In the genomic region with DNA sequence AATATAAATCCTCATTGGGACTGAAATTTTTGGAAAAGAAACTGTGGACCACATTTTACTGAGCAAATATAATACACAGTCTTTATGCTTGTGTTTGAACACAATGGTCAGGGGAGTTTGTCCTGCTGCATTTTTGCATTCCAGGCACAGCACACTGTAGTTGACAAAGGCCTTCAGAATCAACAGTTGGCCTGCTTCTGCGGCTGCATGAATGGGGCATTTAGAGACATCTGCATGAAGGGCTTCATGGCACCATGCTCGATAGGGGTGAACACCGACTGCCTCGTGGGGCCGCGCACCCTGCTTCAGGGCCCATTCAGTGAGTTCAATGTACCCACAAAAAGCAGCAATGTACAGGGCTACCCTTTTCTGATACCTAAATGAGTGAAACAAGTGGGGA, we compare ENCODE assay signal across 21 cellular contexts.
DNase-seq lines count a peak whose midpoint lies in the region; ATAC-seq lines count a peak whose summit lies in the region.
"Had no signal": no experiment of that assay in that cellular context is flagged by ENCODE, and none has a peak within 500 bp of the region (broad histone marks: within the 10 kb centered on the region; RNA-seq: fewer than 3 reads in every experiment).

No MANE protein-coding gene starts in this region.

- ATAC-seq in GM19023 (IDR thresholded peaks at IDR 0.05; ENCODE audit: unreplicated experiment) (no peak), HG03342 (IDR thresholded peaks at IDR 0.05; ENCODE audit: unreplicated experiment) (no peak), HG02571 (IDR thresholded peaks at IDR 0.05; ENCODE audit: unreplicated experiment) (no peak)
- ATAC-seq: Panc1 had no signal

- peak in 53 of 58 donors; percentile 8 to 91 (median 62) for DNase-seq in anterior cingulate cortex (lab: John Stamatoyannopoulos, UW)
- DNase-seq in hippocampal formation (lab: John Stamatoyannopoulos, UW), result peak; percentile 71 to 91
- peak in 54 of 56 donors; percentile 10 to 94 (median 73) for DNase-seq in nucleus accumbens (lab: John Stamatoyannopoulos, UW)
- DNase-seq in activated CD4-positive, CD25-positive, alpha-beta regulatory T cell treated with anti-CD3 and anti-CD28 coated beads, Interleukin-2, amount 50 U/mL, for 72 hours, result no peak
- DNase-seq: ACHN; AML-193; Caco-2; CD4-positive, CD25-positive, alpha-beta regulatory T cell; DMS153; HFFc6; IMR-90; Karpas-422; MG63; NCI-H1092; NCI-H146; NCI-H2081 treated with DMSO at 0.1 percent for 48 hours; NCI-H510A had no signal
